ENCODE assay signal across 17 cellular contexts in genomic region chr19:1991018-1991390, GRCh38. TPM values are rescaled to one million over a fixed set of nuclear protein-coding genes. Genes with fewer than 3 reads are reported as not detected.
DNase-seq lines count a peak whose midpoint lies in the region; TF ChIP-seq lines count a peak whose summit lies in the region.
"Had no signal": no experiment of that assay in that cellular context is flagged by ENCODE, and none has a peak within 500 bp of the region (broad histone marks: within the 10 kb centered on the region; RNA-seq: fewer than 3 reads in every experiment).

No MANE protein-coding gene starts in this region.

- no peaks in the 10 kb centered on the region for H3K4me1 ChIP-seq in effector memory CD4-positive, alpha-beta T cell (ENCODE audit: control insufficient read depth, insufficient read depth, low read length, poor library complexity, severe bottlenecking)
- H3K4me1 ChIP-seq in SK-N-SH (ENCODE audit: control insufficient read depth in 1 of 2, insufficient read depth in 2 of 2, low read depth in 1 of 2, low read length in 1 of 2), result no peaks in the 10 kb centered on the region
- H3K4me1 ChIP-seq: BLaER1 treated with 17β-estradiol and CSF1 and Interleukin-3, amounts not matched to agents 10 nM and 100 nM had no signal

- WGBS in SK-N-SH (ENCODE audit: low lambda C conversion rate), result 93% methylated on average over 5 of the region's 12 CpGs

- H3K4me2 ChIP-seq in SK-N-SH, result no peak overlapping the region
- H3K4me2 ChIP-seq: BLaER1 treated with 17β-estradiol and CSF1 and Interleukin-3, amounts not matched to agents 10 nM and 100 nM had no signal

- H3K4me1 Mint-ChIP-seq in activated T-cell treated with anti-CD3 and anti-CD28 coated beads, Interleukin-2, amount 50 U/mL, for 24 hours (ENCODE audit: low read depth), result no peaks in the 10 kb centered on the region
- no peaks in the 10 kb centered on the region for H3K4me1 Mint-ChIP-seq in neural crest cell
- H3K4me1 Mint-ChIP-seq: CD4-positive, CD25-positive, alpha-beta regulatory T cell had no signal

- no peak overlapping the region for H3K4me3 Mint-ChIP-seq in activated T-cell treated with anti-CD3 and anti-CD28 coated beads, Interleukin-2, amount 50 U/mL, for 24 hours
- H3K4me3 Mint-ChIP-seq in neural crest cell, result peak overlapping the region; percentile 19
- H3K4me3 Mint-ChIP-seq: CD4-positive, CD25-positive, alpha-beta regulatory T cell had no signal

- H3K27me3 ChIP-seq in effector memory CD4-positive, alpha-beta T cell (replicated peaks; ENCODE audit: control insufficient read depth, insufficient read depth, low read length, poor library complexity, severe bottlenecking), result no peaks in the 10 kb centered on the region
- H3K27me3 ChIP-seq in SK-N-SH (ENCODE audit: insufficient read depth), result no peaks in the 10 kb centered on the region
- H3K27me3 ChIP-seq in MG63, result no peaks in the 10 kb centered on the region
- H3K27me3 ChIP-seq: BLaER1 treated with 17β-estradiol and CSF1 and Interleukin-3, amounts not matched to agents 10 nM and 100 nM had no signal

- TF ChIP-seq CTCF in RWPE1 (conservative IDR thresholded peaks at IDR 0.05; ENCODE audit: low read depth) (no peak), neural crest cell (conservative IDR thresholded peaks at IDR 0.05) (no peak), SK-N-SH (IDR thresholded peaks at IDR 0.05) (no peak)

- H3K27ac Mint-ChIP-seq in activated T-cell treated with anti-CD3 and anti-CD28 coated beads, Interleukin-2, amount 50 U/mL, for 24 hours, result peak overlapping the region; percentile 7
- no peak overlapping the region for H3K27ac Mint-ChIP-seq in neural crest cell (ENCODE audit: unreplicated experiment)
- H3K27ac Mint-ChIP-seq: CD4-positive, CD25-positive, alpha-beta regulatory T cell had no signal

- POLR2A ChIA-PET in RWPE1 (lab: Yijun Ruan, JAX; ENCODE audit: low non-redundant PET) (no interaction called here), SK-N-SH (lab: Yijun Ruan, JAX) (no interaction called here)

- in situ Hi-C loops in G401 (cut with HindIII; ENCODE audit: low sequenced_read_pairs), result no loop called here

- H3K4me3 ChIP-seq in effector memory CD4-positive, alpha-beta T cell (ENCODE audit: insufficient read depth, low read depth, low read length, poor library complexity, severe bottlenecking), result no peak overlapping the region
- H3K4me3 ChIP-seq in SK-N-SH (ENCODE audit: low read depth in 2 of 2, low read length in 1 of 2), result no peak overlapping the region
- H3K4me3 ChIP-seq in MG63, result no peak overlapping the region
- H3K4me3 ChIP-seq: BLaER1 treated with 17β-estradiol and CSF1 and Interleukin-3, amounts not matched to agents 10 nM and 100 nM; GM12878; GM23248 had no signal

- peaks cover 48% of the 10 kb centered on the region for H3K36me3 ChIP-seq in effector memory CD4-positive, alpha-beta T cell (ENCODE audit: control insufficient read depth, insufficient read depth, low read length)
- H3K36me3 ChIP-seq in SK-N-SH (replicated peaks in 1 of 2; ENCODE audit: control insufficient read depth in 1 of 2, insufficient read depth in 2 of 2, low read length in 1 of 2), result peaks cover 26 to 45% of the 10 kb centered on the region in 2 experiments
- peaks cover 5% of the 10 kb centered on the region; the same call in 1 of the 2 replicates for H3K36me3 ChIP-seq in MG63

- TF ChIP-seq EP300 in SK-N-SH (IDR thresholded peaks at IDR 0.05; ENCODE audit: borderline replicate concordance in 1 of 2, low read depth in 1 of 2, low read length in 1 of 2), result no peak

- DNase-seq in activated T-cell treated with anti-CD3 and anti-CD28 coated beads, Interleukin-2, amount 50 U/mL, for 24 hours, result no peak
- DNase-seq in activated T-cell treated with anti-CD3 and anti-CD28 coated beads for 4 hours (no peak), RWPE1 (ENCODE audit: low spot score) (no peak), neural crest cell (ENCODE audit: low read depth, low spot score) (no peak), SK-N-SH (no peak), G401 (ENCODE audit: low spot score) (no peak), MG63 (no peak)
- no peak for DNase-seq in effector memory CD4-positive, alpha-beta T cell
- DNase-seq: 8988T; AML-193; Calu3; CD4-positive, CD25-positive, alpha-beta regulatory T cell; DMS 273 treated with DMSO at 0.1 percent for 48 hours; GM23248; H7 had no signal

- no peaks in the 10 kb centered on the region for H3K27me3 Mint-ChIP-seq in activated T-cell treated with anti-CD3 and anti-CD28 coated beads, Interleukin-2, amount 50 U/mL, for 24 hours
- H3K27me3 Mint-ChIP-seq in neural crest cell (ENCODE audit: low read depth), result no peaks in the 10 kb centered on the region
- H3K27me3 Mint-ChIP-seq: CD4-positive, CD25-positive, alpha-beta regulatory T cell had no signal

- no peaks in the 10 kb centered on the region for H3K9me3 Mint-ChIP-seq in activated T-cell treated with anti-CD3 and anti-CD28 coated beads, Interleukin-2, amount 50 U/mL, for 24 hours
- H3K9me3 Mint-ChIP-seq in neural crest cell, result no peaks in the 10 kb centered on the region
- H3K9me3 Mint-ChIP-seq: CD4-positive, CD25-positive, alpha-beta regulatory T cell had no signal

- no peak for TF ChIP-seq RAD21 in SK-N-SH (IDR thresholded peaks at IDR 0.05; ENCODE audit: low read length)

- H2AFZ ChIP-seq in SK-N-SH (ENCODE audit: low read depth), result no peak overlapping the region
- H2AFZ ChIP-seq: GM23248 had no signal

- no peaks in the 10 kb centered on the region for H3K9me2 ChIP-seq in SK-N-SH

- no peaks in the 10 kb centered on the region for H3K9me3 ChIP-seq in effector memory CD4-positive, alpha-beta T cell (ENCODE audit: control insufficient read depth, low read length)
- no peaks in the 10 kb centered on the region for H3K9me3 ChIP-seq in SK-N-SH
- no peaks in the 10 kb centered on the region for H3K9me3 ChIP-seq in MG63

- peaks cover 43% of the 10 kb centered on the region for H3K36me3 Mint-ChIP-seq in activated T-cell treated with anti-CD3 and anti-CD28 coated beads, Interleukin-2, amount 50 U/mL, for 24 hours (ENCODE audit: low read depth)
- peaks cover 10% of the 10 kb centered on the region for H3K36me3 Mint-ChIP-seq in neural crest cell (ENCODE audit: low read depth)

- CTCF ChIA-PET in RWPE1 (lab: Yijun Ruan, JAX), result no interaction called here
- CTCF ChIA-PET in SK-N-SH (lab: Yijun Ruan, JAX), result no interaction called here

- H4K20me1 ChIP-seq in SK-N-SH (ENCODE audit: insufficient read depth), result 0 out of 2 replicates have a peak, but pooled peaks cover 6% of the 10 kb centered on the region

- peaks cover 19% of the 10 kb centered on the region for H3F3A ChIP-seq in SK-N-SH (replicated peaks; ENCODE audit: insufficient read depth)

- no peak overlapping the region for H3K9ac ChIP-seq in SK-N-SH
- H3K9ac ChIP-seq: GM23248 had no signal

- H3K79me2 ChIP-seq in SK-N-SH (ENCODE audit: insufficient read depth), result no peaks in the 10 kb centered on the region

- H3K27ac ChIP-seq in RWPE1 (peak overlapping the region; percentile 30; the same call in 1 of the 2 replicates), SK-N-SH (ENCODE audit: low read depth in 2 of 2, low read length in 1 of 2) (no peak overlapping the region)
- H3K27ac ChIP-seq in effector memory CD4-positive, alpha-beta T cell (ENCODE audit: insufficient read depth, low read length, poor library complexity, severe bottlenecking), result peak overlapping the region; percentile 11
- H3K27ac ChIP-seq: BLaER1 treated with 17β-estradiol and CSF1 and Interleukin-3, amounts not matched to agents 10 nM and 100 nM; GM23248 had no signal

TF ChIP-seq in SK-N-SH, 30 proteins besides CTCF, POLR2A, EP300 and RAD21:
- TF ChIP-seq ELF1 (IDR thresholded peaks at IDR 0.05) (no peak), RCOR1 (IDR thresholded peaks at IDR 0.05; ENCODE audit: low read length) (no peak), POLR2AphosphoS5 (IDR thresholded peaks at IDR 0.05; ENCODE audit: low read depth, low read length) (no peak), JUND (IDR thresholded peaks at IDR 0.05) (no peak; the same call in 1 of the 2 replicates)

RNA-seq across cellular contexts. Expression of gene BTBD2, which starts 24.5 kb away (rescaled TPM):
- 138 and 142 TPM in 2 replicates for total RNA-seq in neural crest cell
- 54.4 and 66.8 TPM in 2 replicates for polyA plus RNA-seq in SK-N-SH (2012; rRNA removed)
- polyA plus RNA-seq in SK-N-SH (2012; cell fraction: cytosol; rRNA removed), result 21.2 and 45.9 TPM in 2 replicates
- 64.3 and 71.6 TPM in 2 replicates for polyA plus RNA-seq in SK-N-SH (2012; cell fraction: nucleus; rRNA removed)
- 70.9 and 89.0 TPM in 2 replicates for total RNA-seq in G401 (2014; rRNA removed; shearing (Covaris generic))
- total RNA-seq in MG63 (2014; rRNA removed; shearing (Covaris generic); ENCODE audit: low replicate concordance), result 34.4 and 36.4 TPM in 2 replicates

RNA-seq across cellular contexts. Expression of gene CSNK1G2, which starts 50.0 kb away (rescaled TPM):
- 130 and 133 TPM in 2 replicates for total RNA-seq in neural crest cell
- polyA plus RNA-seq in SK-N-SH (2012; rRNA removed), result 77.3 and 79.4 TPM in 2 replicates
- 24.7 and 43.6 TPM in 2 replicates for polyA plus RNA-seq in SK-N-SH (2012; cell fraction: cytosol; rRNA removed)
- 419 and 425 TPM in 2 replicates for polyA plus RNA-seq in SK-N-SH (2012; cell fraction: nucleus; rRNA removed)
- total RNA-seq in G401 (2014; rRNA removed; shearing (Covaris generic)), result 74.7 and 81.9 TPM in 2 replicates
- total RNA-seq in MG63 (2014; rRNA removed; shearing (Covaris generic); ENCODE audit: low replicate concordance), result 20.1 and 34.5 TPM in 2 replicates

Comparison
In these comparisons a context has a peak if more than half of its experiments do, and no peak if none do; other contexts are left out.
1. H3K27ac ChIP-seq: peak in RWPE1 (single experiment) and effector memory CD4-positive, alpha-beta T cell (single experiment); none in SK-N-SH (0 of 2).